Comparison of ENCODE assay signal across 8 cellular contexts in the genomic region with DNA sequence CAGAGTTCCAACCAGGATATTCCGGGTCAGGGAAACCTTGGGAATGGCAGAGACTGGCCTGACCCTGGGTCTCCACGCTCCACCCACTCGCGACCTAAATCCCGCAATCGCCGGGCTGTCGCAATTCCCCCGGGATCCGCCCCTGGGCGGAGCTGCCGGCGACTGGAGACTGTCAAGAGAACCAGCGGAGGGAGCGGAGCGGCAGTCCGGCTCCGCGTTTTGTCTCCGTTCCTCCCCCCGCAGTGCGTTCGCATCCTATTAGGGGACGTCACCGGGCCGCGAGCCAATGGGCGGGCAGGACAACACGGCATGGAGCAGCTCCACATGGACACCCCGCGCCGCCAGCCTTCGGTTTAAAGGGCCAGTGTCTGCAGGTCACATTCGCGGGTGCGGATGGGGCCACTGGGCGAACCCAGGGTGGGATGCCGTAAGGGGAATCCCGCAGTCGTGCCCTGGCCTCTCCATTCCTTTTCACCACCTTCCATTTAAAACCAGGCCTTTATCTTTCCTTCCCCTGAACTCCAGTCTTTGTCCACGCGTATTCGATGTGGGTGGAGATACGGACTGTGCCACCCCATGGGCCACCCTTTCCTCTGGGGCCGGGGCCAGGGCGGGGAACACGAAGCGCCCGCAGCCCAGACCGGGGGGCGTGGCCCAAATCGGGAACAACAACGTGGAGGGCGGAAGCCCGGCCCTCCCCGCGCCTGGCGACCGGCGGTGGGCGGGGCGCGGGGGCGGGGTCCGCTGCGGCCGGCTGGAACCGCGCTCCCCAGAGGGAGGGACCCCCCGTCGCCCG. TPM values are rescaled to one million over a fixed set of nuclear protein-coding genes. Genes with fewer than 3 reads are reported as not detected.
DNase-seq lines count a peak whose midpoint lies in the region; ATAC-seq and TF ChIP-seq lines count a peak whose summit lies in the region.

No MANE protein-coding gene starts in this region.

- H3K27me3 ChIP-seq in CD4-positive, alpha-beta memory T cell (ENCODE audit: insufficient read depth, low read length) = no peaks in the 10 kb centered on the region

- H3K4me3 Mint-ChIP-seq in CD4-positive, alpha-beta memory T cell = peak overlapping the region; percentile 90 to 100 (median 98)
- H3K4me3 Mint-ChIP-seq in activated CD8-positive, alpha-beta memory T cell treated with anti-CD3 and anti-CD28 coated beads, Interleukin-2, amount 10 ng/mL, durations not matched to agents 7 days and 5 days = peak overlapping the region; percentile 94
- peak overlapping the region; percentile 90 to 98 for H3K4me3 Mint-ChIP-seq in effector memory CD8-positive, alpha-beta T cell

- ATAC-seq in activated CD8-positive, alpha-beta memory T cell treated with anti-CD3 and anti-CD28 coated beads, Interleukin-2, amount 10 ng/mL, durations not matched to agents 7 days and 5 days = peak; percentile 61
- peak; percentile 56 for ATAC-seq in effector memory CD8-positive, alpha-beta T cell (replicated peaks)

- H3K27me3 Mint-ChIP-seq in CD4-positive, alpha-beta memory T cell = peaks cover 0 to 8% of the 10 kb centered on the region in 2 donors
- no peaks in the 10 kb centered on the region for H3K27me3 Mint-ChIP-seq in activated CD8-positive, alpha-beta memory T cell treated with anti-CD3 and anti-CD28 coated beads, Interleukin-2, amount 10 ng/mL, durations not matched to agents 7 days and 5 days
- no peaks in the 10 kb centered on the region for H3K27me3 Mint-ChIP-seq in effector memory CD8-positive, alpha-beta T cell

- no peaks in the 10 kb centered on the region for H3K9me3 ChIP-seq in CD4-positive, alpha-beta memory T cell (ENCODE audit: control insufficient read depth in 1 of 2, low read length in 2 of 2)

- POLR2A ChIA-PET in CD4-positive, alpha-beta memory T cell (lab: Charles Lee; ENCODE audit: partially characterized antibody) = interaction anchor here (0.7 to 7.2 kb wide), 17 partner anchors 9 to 572 kb away, joined by 3 to 146 read pairs (median 5); a partner anchor contains a TSS

- H3K36me3 Mint-ChIP-seq in CD4-positive, alpha-beta memory T cell = peaks cover 2 to 17% of the 10 kb centered on the region in 2 donors
- no peaks in the 10 kb centered on the region for H3K36me3 Mint-ChIP-seq in activated CD8-positive, alpha-beta memory T cell treated with anti-CD3 and anti-CD28 coated beads, Interleukin-2, amount 10 ng/mL, durations not matched to agents 7 days and 5 days
- peaks cover 50% of the 10 kb centered on the region for H3K36me3 Mint-ChIP-seq in effector memory CD8-positive, alpha-beta T cell (ENCODE audit: insufficient read depth)

- DNase-seq in CD4-positive, alpha-beta memory T cell = peak; percentile 99 to 100 (median 100)
- peak; percentile 96 for DNase-seq in GM20000 (ENCODE audit: low spot score)
- peak; percentile 99 for DNase-seq in HT1080 (ENCODE audit: low read depth)
- peak; percentile 96 to 98 for DNase-seq in NOMO-1 (lab: John Stamatoyannopoulos, UW; ENCODE audit: unreplicated experiment in 2 of 2)
- DNase-seq in activated CD8-positive, alpha-beta memory T cell treated with anti-CD3 and anti-CD28 coated beads, Interleukin-2, amount 10 ng/mL, durations not matched to agents 7 days and 5 days = peak; percentile 100
- DNase-seq in effector memory CD8-positive, alpha-beta T cell = peak; percentile 99
- DNase-seq in medulla oblongata (ENCODE audit: extremely low spot score) = peak; percentile 99
- peak; percentile 98 to 99 (median 99) for DNase-seq in stimulated activated CD4-positive, alpha-beta T cell treated with anti-CD3 and anti-CD28 coated beads, TNF-alpha, amount 100 ng/mL, for 48 hours (ENCODE audit: low read depth in 3 of 3)

- H3K4me1 Mint-ChIP-seq in CD4-positive, alpha-beta memory T cell = peaks cover 18 to 54% (median 33%) of the 10 kb centered on the region in 4 donors
- peaks cover 49% of the 10 kb centered on the region for H3K4me1 Mint-ChIP-seq in activated CD8-positive, alpha-beta memory T cell treated with anti-CD3 and anti-CD28 coated beads, Interleukin-2, amount 10 ng/mL, durations not matched to agents 7 days and 5 days
- H3K4me1 Mint-ChIP-seq in effector memory CD8-positive, alpha-beta T cell (ENCODE audit: low read depth in 2 of 2) = peaks cover 30 to 40% of the 10 kb centered on the region in 2 donors

- peak overlapping the region; percentile 65 to 89 for H3K4me3 ChIP-seq in CD4-positive, alpha-beta memory T cell (ENCODE audit: low read length in 2 of 2)

- H3K4me1 ChIP-seq in CD4-positive, alpha-beta memory T cell (ENCODE audit: insufficient read depth, low read length) = peaks cover 35% of the 10 kb centered on the region

- intact Hi-C loops in CD4-positive, alpha-beta memory T cell (cut with micrococcal nuclease) = loop anchor here (1.0 to 2.0 kb wide), 10 partner anchors 8 to 1741 kb away; a partner anchor contains a TSS

- no peak for TF ChIP-seq CTCF in GM20000 (IDR thresholded peaks at IDR 0.05; ENCODE audit: extremely low read depth, missing control alignments)

- CTCF ChIA-PET in CD4-positive, alpha-beta memory T cell (lab: Charles Lee; ENCODE audit: partially characterized antibody) = interaction anchor here (1.0 to 3.8 kb wide), 3 partner anchors 15 to 19 kb away, joined by 3 to 30 read pairs (median 20); no protein-coding TSS in a partner anchor
- CTCF ChIA-PET in activated CD8-positive, alpha-beta memory T cell treated with anti-CD3 and anti-CD28 coated beads, Interleukin-2, amount 10 ng/mL, durations not matched to agents 7 days and 5 days (lab: Charles Lee) = interaction anchor here (0.7 to 7.3 kb wide), 7 partner anchors 9 to 98 kb away, joined by 3 to 94 read pairs (median 9); a partner anchor contains a TSS

- peaks cover 0 to 7% (median 0%) of the 10 kb centered on the region in 8 donors for H3K9me3 Mint-ChIP-seq in CD4-positive, alpha-beta memory T cell
- H3K9me3 Mint-ChIP-seq in activated CD8-positive, alpha-beta memory T cell treated with anti-CD3 and anti-CD28 coated beads, Interleukin-2, amount 10 ng/mL, durations not matched to agents 7 days and 5 days (ENCODE audit: low read depth) = no peaks in the 10 kb centered on the region
- no peaks in the 10 kb centered on the region for H3K9me3 Mint-ChIP-seq in effector memory CD8-positive, alpha-beta T cell

- no peaks in the 10 kb centered on the region for H3K36me3 ChIP-seq in CD4-positive, alpha-beta memory T cell (ENCODE audit: insufficient read depth, low read length)

- H3K27ac Mint-ChIP-seq in CD4-positive, alpha-beta memory T cell = peak overlapping the region; percentile 99 to 100 (median 100)
- peak overlapping the region; percentile 93 for H3K27ac Mint-ChIP-seq in activated CD8-positive, alpha-beta memory T cell treated with anti-CD3 and anti-CD28 coated beads, Interleukin-2, amount 10 ng/mL, durations not matched to agents 7 days and 5 days
- peak overlapping the region; percentile 97 to 99 for H3K27ac Mint-ChIP-seq in effector memory CD8-positive, alpha-beta T cell

- peak overlapping the region; percentile 95 for H3K27ac ChIP-seq in CD4-positive, alpha-beta memory T cell (ENCODE audit: low read depth, low read length)

RNA-seq across cellular contexts. Expression of a gene that starts 0.8 kb away (rescaled TPM):
- total RNA-seq in CD4-positive, alpha-beta memory T cell = 10 to 100 TPM; 45.0 to 50.7 TPM
- 1 to 10 TPM in 1 of 2 donors, under 1 TPM in 1; 0.29 to 1.4 TPM for polyA plus RNA-seq in CD4-positive, alpha-beta memory T cell
- 4.3 and 8.2 TPM in 2 replicates for total RNA-seq in HT1080 (2014; rRNA removed; shearing (Covaris generic))
- polyA plus RNA-seq in HT1080 (2015; cell fraction: cytosol; rRNA removed) = 11.1 and 12.6 TPM in 2 replicates
- 24.1 and 29.1 TPM in 2 replicates for polyA plus RNA-seq in HT1080 (2015; cell fraction: nucleus; rRNA removed)
- total RNA-seq in activated CD8-positive, alpha-beta memory T cell treated with anti-CD3 and anti-CD28 coated beads, Interleukin-2, amount 10 ng/mL, durations not matched to agents 7 days and 5 days = 10 to 100 TPM; 26.0 to 31.9 TPM

Comparison
In these comparisons a context has a peak if more than half of its experiments do, and no peak if none do; other contexts are left out.
1. Peak in every context shown above with its lines: DNase-seq, ATAC-seq, H3K4me3 ChIP-seq and H3K27ac ChIP-seq.